Comparison of ENCODE assay signal across 1 cellular context in the genomic region with DNA sequence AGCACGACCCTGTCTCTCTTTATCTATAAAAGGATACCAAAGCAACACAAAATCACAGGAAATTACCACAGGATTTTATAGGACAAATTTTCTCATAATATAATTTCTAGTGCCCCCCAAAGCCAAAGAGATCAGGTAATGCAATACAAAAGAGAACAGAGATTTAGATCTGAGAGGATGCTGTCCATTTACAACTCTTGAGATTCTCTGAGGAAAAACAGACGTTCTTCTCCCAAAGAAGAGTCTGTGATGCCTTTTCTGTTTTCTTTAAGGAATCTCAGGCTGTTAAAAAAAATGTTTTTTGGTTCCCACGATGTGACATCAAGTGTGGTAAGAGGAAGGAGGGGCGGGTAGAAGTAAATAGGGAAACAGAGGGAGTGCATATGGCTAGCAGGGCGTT.
TF ChIP-seq lines count a peak whose summit lies in the region.

No MANE protein-coding gene starts in this region.

TF ChIP-seq in GM23338, 12 proteins besides CTCF, POLR2A, EP300 and RAD21 (continued from another document):
- TF ChIP-seq, protein P1, sequence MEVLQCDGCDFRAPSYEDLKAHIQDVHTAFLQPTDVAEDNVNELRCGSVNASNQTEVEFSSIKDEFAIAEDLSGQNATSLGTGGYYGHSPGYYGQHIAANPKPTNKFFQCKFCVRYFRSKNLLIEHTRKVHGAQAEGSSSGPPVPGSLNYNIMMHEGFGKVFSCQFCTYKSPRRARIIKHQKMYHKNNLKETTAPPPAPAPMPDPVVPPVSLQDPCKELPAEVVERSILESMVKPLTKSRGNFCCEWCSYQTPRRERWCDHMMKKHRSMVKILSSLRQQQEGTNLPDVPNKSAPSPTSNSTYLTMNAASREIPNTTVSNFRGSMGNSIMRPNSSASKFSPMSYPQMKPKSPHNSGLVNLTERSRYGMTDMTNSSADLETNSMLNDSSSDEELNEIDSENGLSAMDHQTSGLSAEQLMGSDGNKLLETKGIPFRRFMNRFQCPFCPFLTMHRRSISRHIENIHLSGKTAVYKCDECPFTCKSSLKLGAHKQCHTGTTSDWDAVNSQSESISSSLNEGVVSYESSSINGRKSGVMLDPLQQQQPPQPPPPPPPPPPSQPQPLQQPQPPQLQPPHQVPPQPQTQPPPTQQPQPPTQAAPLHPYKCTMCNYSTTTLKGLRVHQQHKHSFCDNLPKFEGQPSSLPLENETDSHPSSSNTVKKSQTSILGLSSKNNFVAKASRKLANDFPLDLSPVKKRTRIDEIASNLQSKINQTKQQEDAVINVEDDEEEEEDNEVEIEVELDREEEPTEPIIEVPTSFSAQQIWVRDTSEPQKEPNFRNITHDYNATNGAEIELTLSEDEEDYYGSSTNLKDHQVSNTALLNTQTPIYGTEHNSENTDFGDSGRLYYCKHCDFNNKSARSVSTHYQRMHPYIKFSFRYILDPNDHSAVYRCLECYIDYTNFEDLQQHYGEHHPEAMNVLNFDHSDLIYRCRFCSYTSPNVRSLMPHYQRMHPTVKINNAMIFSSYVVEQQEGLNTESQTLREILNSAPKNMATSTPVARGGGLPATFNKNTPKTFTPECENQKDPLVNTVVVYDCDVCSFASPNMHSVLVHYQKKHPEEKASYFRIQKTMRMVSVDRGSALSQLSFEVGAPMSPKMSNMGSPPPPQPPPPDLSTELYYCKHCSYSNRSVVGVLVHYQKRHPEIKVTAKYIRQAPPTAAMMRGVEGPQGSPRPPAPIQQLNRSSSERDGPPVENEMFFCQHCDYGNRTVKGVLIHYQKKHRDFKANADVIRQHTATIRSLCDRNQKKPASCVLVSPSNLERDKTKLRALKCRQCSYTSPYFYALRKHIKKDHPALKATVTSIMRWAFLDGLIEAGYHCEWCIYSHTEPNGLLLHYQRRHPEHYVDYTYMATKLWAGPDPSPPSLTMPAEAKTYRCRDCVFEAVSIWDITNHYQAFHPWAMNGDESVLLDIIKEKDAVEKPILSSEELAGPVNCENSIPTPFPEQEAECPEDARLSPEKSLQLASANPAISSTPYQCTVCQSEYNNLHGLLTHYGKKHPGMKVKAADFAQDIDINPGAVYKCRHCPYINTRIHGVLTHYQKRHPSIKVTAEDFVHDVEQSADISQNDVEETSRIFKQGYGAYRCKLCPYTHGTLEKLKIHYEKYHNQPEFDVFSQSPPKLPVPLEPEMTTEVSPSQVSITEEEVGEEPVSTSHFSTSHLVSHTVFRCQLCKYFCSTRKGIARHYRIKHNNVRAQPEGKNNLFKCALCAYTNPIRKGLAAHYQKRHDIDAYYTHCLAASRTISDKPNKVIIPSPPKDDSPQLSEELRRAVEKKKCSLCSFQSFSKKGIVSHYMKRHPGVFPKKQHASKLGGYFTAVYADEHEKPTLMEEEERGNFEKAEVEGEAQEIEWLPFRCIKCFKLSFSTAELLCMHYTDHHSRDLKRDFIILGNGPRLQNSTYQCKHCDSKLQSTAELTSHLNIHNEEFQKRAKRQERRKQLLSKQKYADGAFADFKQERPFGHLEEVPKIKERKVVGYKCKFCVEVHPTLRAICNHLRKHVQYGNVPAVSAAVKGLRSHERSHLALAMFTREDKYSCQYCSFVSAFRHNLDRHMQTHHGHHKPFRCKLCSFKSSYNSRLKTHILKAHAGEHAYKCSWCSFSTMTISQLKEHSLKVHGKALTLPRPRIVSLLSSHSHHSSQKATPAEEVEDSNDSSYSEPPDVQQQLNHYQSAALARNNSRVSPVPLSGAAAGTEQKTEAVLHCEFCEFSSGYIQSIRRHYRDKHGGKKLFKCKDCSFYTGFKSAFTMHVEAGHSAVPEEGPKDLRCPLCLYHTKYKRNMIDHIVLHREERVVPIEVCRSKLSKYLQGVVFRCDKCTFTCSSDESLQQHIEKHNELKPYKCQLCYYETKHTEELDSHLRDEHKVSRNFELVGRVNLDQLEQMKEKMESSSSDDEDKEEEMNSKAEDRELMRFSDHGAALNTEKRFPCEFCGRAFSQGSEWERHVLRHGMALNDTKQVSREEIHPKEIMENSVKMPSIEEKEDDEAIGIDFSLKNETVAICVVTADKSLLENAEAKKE (CRISPR knock-in tag; IDR thresholded peaks at IDR 0.05): no peak
